ENCODE assay signal across 9 cellular contexts in the genomic region with DNA sequence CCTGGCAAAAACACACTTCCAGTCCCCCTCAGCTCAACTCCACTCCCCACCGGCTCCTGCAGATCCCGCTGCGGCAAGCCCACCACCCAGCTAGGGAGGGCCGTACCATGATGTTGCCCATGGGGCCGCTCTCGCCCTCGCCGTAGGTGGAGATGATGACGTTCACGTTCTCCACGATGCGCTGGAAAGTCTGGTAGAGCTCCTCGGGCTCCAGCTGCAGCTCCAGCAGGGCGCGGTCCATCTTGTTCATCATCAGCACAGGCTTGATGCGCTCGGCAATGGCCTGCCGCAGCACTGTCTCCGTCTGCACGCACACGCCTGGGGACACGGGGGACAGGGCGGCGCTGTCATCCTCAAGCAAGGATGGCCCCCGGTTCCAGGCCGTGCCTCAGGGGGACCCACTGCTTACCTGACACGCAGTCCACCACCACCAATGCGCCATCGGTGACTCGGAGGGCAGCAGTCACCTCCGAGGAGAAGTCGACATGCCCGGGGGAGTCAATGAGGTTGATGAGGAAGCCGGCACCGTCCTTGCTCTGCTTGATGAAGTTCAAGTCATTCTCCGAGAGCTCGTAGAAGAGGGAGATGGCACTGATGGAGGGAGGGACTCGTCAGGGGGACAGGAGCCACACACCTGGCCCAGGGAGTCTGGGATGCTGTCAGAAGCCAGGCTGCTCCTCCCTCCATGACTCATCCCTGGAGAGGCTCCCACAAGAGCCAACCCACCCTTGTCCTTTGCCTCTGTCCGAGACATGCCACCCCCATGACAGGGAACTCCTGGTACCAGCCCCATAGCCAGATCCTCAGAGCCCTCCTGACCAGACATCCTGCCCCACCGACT. TPM values are rescaled to one million over a fixed set of nuclear protein-coding genes. Genes with fewer than 3 reads are reported as not detected.
A peak's percentile ranks its signal among the peaks of the same experiment; 100 is the strongest.
DNase-seq lines count a peak whose midpoint lies in the region; ATAC-seq, FAIRE-seq and TF ChIP-seq lines count a peak whose summit lies in the region.
"Had no signal": no experiment of that assay in that cellular context is flagged by ENCODE, and none has a peak within 500 bp of the region (broad histone marks: within the 10 kb centered on the region; RNA-seq: fewer than 3 reads in every experiment).

No MANE protein-coding gene starts in this region.

- no peak for ATAC-seq in K562

- H3K36me3 ChIP-seq in BLaER1 = peaks cover 68% of the 10 kb centered on the region
- peaks cover 61% of the 10 kb centered on the region for H3K36me3 ChIP-seq in Karpas-422 (ENCODE audit: insufficient read depth, low read length)
- H3K36me3 ChIP-seq in K562 (ENCODE audit: control insufficient read depth, insufficient read depth, low read length) = peaks cover 72% of the 10 kb centered on the region

- H3K9ac ChIP-seq in BLaER1 = peak overlapping the region; percentile 100
- H3K9ac ChIP-seq in Karpas-422 (ENCODE audit: low read length) = peak overlapping the region; percentile 96; the same call in 1 of the 2 replicates
- peak overlapping the region; percentile 97 to 100 for H3K9ac ChIP-seq in K562 (ENCODE audit: insufficient read depth in 1 of 2, low read depth in 2 of 2, low read length in 2 of 2)

- no peaks in the 10 kb centered on the region for H3K9me3 Mint-ChIP-seq in mesothelial cell of epicardium

- peaks cover 4% of the 10 kb centered on the region for H3K27me3 Mint-ChIP-seq in mesothelial cell of epicardium (ENCODE audit: low read depth)

- FAIRE-seq in K562 (lab: Jason Lieb, UNC) = no peak

- in situ Hi-C loops in K562 (cut with MboI) = loop anchor here (5.0 kb wide), 1 partner anchor 219 kb away; no protein-coding TSS in a partner anchor

- BruUV-seq in K562 (replicated peaks; lab: Mats Ljungman, UMichigan) = no TSS peak

- peaks cover 81% of the 10 kb centered on the region for H3K4me1 ChIP-seq in BLaER1
- H3K4me1 ChIP-seq in Karpas-422 (ENCODE audit: low read length) = peaks cover 32% of the 10 kb centered on the region
- peaks cover 25 to 68% of the 10 kb centered on the region in 2 experiments; a peak in 4 of 5 replicates for H3K4me1 ChIP-seq in K562 (replicated peaks in 1 of 2; ENCODE audit: control insufficient read depth in 2 of 2, insufficient read depth in 2 of 2, low read length in 2 of 2)

- peak overlapping the region; percentile 99 for H3K4me3 Mint-ChIP-seq in mesothelial cell of epicardium

- peaks cover 39% of the 10 kb centered on the region for H3K4me1 Mint-ChIP-seq in mesothelial cell of epicardium

- H3K4me2 ChIP-seq in BLaER1 = peak overlapping the region; percentile 99
- peak overlapping the region; percentile 85 for H3K4me2 ChIP-seq in Karpas-422 (ENCODE audit: low read depth, low read length, poor library complexity, severe bottlenecking)
- peak overlapping the region; percentile 100 for H3K4me2 ChIP-seq in K562 (ENCODE audit: insufficient read depth, low read length)

- H2AFZ ChIP-seq in Karpas-422 (ENCODE audit: low read length) (no peak overlapping the region), K562 (ENCODE audit: low read depth, low read length) (no peak overlapping the region)

- no peak for TF ChIP-seq RAD21 in K562 (CRISPR knock-in tag; conservative IDR thresholded peaks at IDR 0.05 in 1 of 2, IDR thresholded peaks at IDR 0.05 in 1 of 2)

- peak overlapping the region; percentile 98 for H3K27ac ChIP-seq in BLaER1
- H3K27ac ChIP-seq in Karpas-422 (ENCODE audit: low read length) = no peak overlapping the region
- H3K27ac ChIP-seq in K562 (ENCODE audit: extremely low read depth, low read depth, low read length) = peak overlapping the region; percentile 99; the same call in 2 of the 3 replicates

- H3K9me1 ChIP-seq in K562 (ENCODE audit: control insufficient read depth, insufficient read depth, low read length) = peaks cover 22% of the 10 kb centered on the region

- POLR2A ChIA-PET in K562 (lab: Yijun Ruan, JAX) = interaction anchor here (0.6 to 9.7 kb wide), 5 partner anchors 7 to 37 kb away, joined by 3 to 215 read pairs (median 5); partner anchors contain the start of gene DAPK3

- intact Hi-C loops in K562 (cut with micrococcal nuclease) = no loop called here
- intact Hi-C loops in posterior cingulate gyrus (cut with DNase I) = no loop called here

- peaks cover 42% of the 10 kb centered on the region for H3K79me2 ChIP-seq in Karpas-422 (ENCODE audit: low read length)
- peaks cover 71% of the 10 kb centered on the region for H3K79me2 ChIP-seq in K562 (ENCODE audit: control insufficient read depth, insufficient read depth, low read length)

- H3K9me3 ChIP-seq in BLaER1 = no peaks in the 10 kb centered on the region
- no peaks in the 10 kb centered on the region for H3K9me3 ChIP-seq in Karpas-422 (ENCODE audit: low read length)
- no peaks in the 10 kb centered on the region for H3K9me3 ChIP-seq in K562 (replicated peaks; ENCODE audit: control insufficient read depth, insufficient read depth, low read depth, low read length)

- TF ChIP-seq CTCF in K562 (IDR thresholded peaks at IDR 0.05 in 2 of 3, conservative IDR thresholded peaks at IDR 0.05 in 1 of 3; ENCODE audit: insufficient read depth in 2 of 3, low read depth in 1 of 3, low read length in 3 of 3) (no peak), mesothelial cell of epicardium (IDR thresholded peaks at IDR 0.05; ENCODE audit: unreplicated experiment) (no peak)

- H3K27me3 ChIP-seq in BLaER1 (no peaks in the 10 kb centered on the region), Karpas-422 (ENCODE audit: low read length) (no peaks in the 10 kb centered on the region), K562 (ENCODE audit: control insufficient read depth in 2 of 2, insufficient read depth in 2 of 2, low read length in 2 of 2) (no peaks in the 10 kb centered on the region)

- peak overlapping the region; percentile 99 for H3K27ac Mint-ChIP-seq in mesothelial cell of epicardium

- peak overlapping the region; percentile 97 for H3K4me3 ChIP-seq in BLaER1
- H3K4me3 ChIP-seq in Karpas-422 (ENCODE audit: low read length) = peak overlapping the region; percentile 96; the same call in 1 of the 2 replicates
- peak overlapping the region; percentile 99 for H3K4me3 ChIP-seq in K562

- DNase-seq in Karpas-422 (peak; percentile 40), K562 (ENCODE audit: extremely low read depth in 1 of 4, low spot score in 3 of 4) (peak in 2 of 4 experiments; percentile 47 to 55), mesothelial cell of epicardium (ENCODE audit: low spot score in 2 of 2, unreplicated experiment in 2 of 2) (no peak), retina (no peak), posterior cingulate gyrus (no peak), AML-193 (lab: John Stamatoyannopoulos, UW) (no peak), middle frontal gyrus (ENCODE audit: extremely low spot score, low spot score) (no peak)

- CTCF ChIA-PET in K562 (lab: Yijun Ruan, JAX; ENCODE audit: low intra/inter-chr PET ratio) = no interaction called here

- peak; percentile 56 for TF ChIP-seq POLR2A in K562 (conservative IDR thresholded peaks at IDR 0.05)

- TF ChIP-seq EP300 in K562 (IDR thresholded peaks at IDR 0.05; ENCODE audit: low read length) = no peak

- WGBS in K562 (ENCODE audit: insufficient coverage, low coverage, missing lambda C conversion rate) = 89% methylated on average over 38 of the region's 40 CpGs

- H3K9me2 ChIP-seq in Karpas-422 (replicated peaks; ENCODE audit: insufficient read depth, low read length) = no peaks in the 10 kb centered on the region

- peaks cover 35% of the 10 kb centered on the region for H3K36me3 Mint-ChIP-seq in mesothelial cell of epicardium

- peaks cover 73% of the 10 kb centered on the region for H4K20me1 ChIP-seq in BLaER1
- peaks cover 64% of the 10 kb centered on the region for H4K20me1 ChIP-seq in Karpas-422 (ENCODE audit: insufficient read depth, low read depth, low read length)
- peaks cover 68% of the 10 kb centered on the region for H4K20me1 ChIP-seq in K562 (replicated peaks; ENCODE audit: control insufficient read depth, insufficient read depth, low read length)

RNA-seq across cellular contexts. Expression of gene EEF2, which starts 2.3 kb away (rescaled TPM):
- total RNA-seq in Karpas-422 (2014; rRNA removed; shearing (Covaris generic); ENCODE audit: low replicate concordance) = 1,644 and 3,073 TPM in 2 replicates
- 411 and 869 TPM in 2 replicates for total RNA-seq in K562 (2011; cell fraction: chromatin; rRNA removed; ENCODE audit: low replicate concordance)
- total RNA-seq in K562 (2011; cell fraction: nucleolus; rRNA removed) = 851 and 883 TPM in 2 replicates
- 585 and 614 TPM in 2 replicates for total RNA-seq in K562 (2011; cell fraction: nucleoplasm; rRNA removed)
- total RNA-seq in K562 (2014; rRNA removed) (1,752 and 1,953 TPM in 2 replicates), K562 (2014; rRNA removed; fragmentation: Illumina TruSeq; extraction: Trizol) (1,453 and 1,647 TPM in 2 replicates), K562 (2015; rRNA removed; fragmentation: Illumina TruSeq; extraction: Trizol) (1,387 and 1,494 TPM in 2 replicates), K562 (2021) (2,825 and 3,003 TPM in 2 replicates), mesothelial cell of epicardium (2,808 to 2,923 TPM (median 2,892 TPM) in 3 replicates)
- polyA plus RNA-seq in K562 (2011; rRNA removed) (1,026 and 1,305 TPM in 2 replicates), K562 (2014; fragmentation: Illumina TruSeq; extraction: Trizol) (1,501 and 2,376 TPM in 2 replicates), K562 (2014; fragmentation: Nextera tagmentation; extraction: Ambion mirVana) (100 to 1,000 TPM; 372 to 422 TPM), K562 (2014; rRNA removed) (1,067 and 1,158 TPM in 2 replicates)
- 1,502 and 1,797 TPM in 2 replicates for polyA plus RNA-seq in K562 (2011; cell fraction: cytosol; rRNA removed)
- polyA plus RNA-seq in K562 (2011; cell fraction: nucleus; rRNA removed) = 696 and 770 TPM in 2 replicates
- polyA plus RNA-seq in K562 (2012) = 3,305 and 4,013 TPM in 2 replicates
- polyA minus RNA-seq in K562 (2011; rRNA and poly(A)+ RNA removed) = 1,191 and 1,209 TPM in 2 replicates
- 1,563 and 2,307 TPM in 2 replicates for polyA minus RNA-seq in K562 (2011; cell fraction: cytosol; rRNA and poly(A)+ RNA removed)
- polyA minus RNA-seq in K562 (2011; cell fraction: nucleus; rRNA and poly(A)+ RNA removed) = 434 and 599 TPM in 2 replicates

RNA-seq across cellular contexts. Expression of gene DAPK3, which starts 12.0 kb away (rescaled TPM):
- 17.2 and 52.5 TPM in 2 replicates for total RNA-seq in Karpas-422 (2014; rRNA removed; shearing (Covaris generic); ENCODE audit: low replicate concordance)
- total RNA-seq in K562 (2011; cell fraction: chromatin; rRNA removed; ENCODE audit: low replicate concordance) = 39.7 and 130 TPM in 2 replicates
- 64.5 and 77.9 TPM in 2 replicates for total RNA-seq in K562 (2011; cell fraction: nucleolus; rRNA removed)
- 43.5 and 49.6 TPM in 2 replicates for total RNA-seq in K562 (2011; cell fraction: nucleoplasm; rRNA removed)
- total RNA-seq in K562 (2014; rRNA removed) (60.1 and 62.7 TPM in 2 replicates), K562 (2014; rRNA removed; fragmentation: Illumina TruSeq; extraction: Trizol) (4.4 and 9.2 TPM in 2 replicates), K562 (2015; rRNA removed; fragmentation: Illumina TruSeq; extraction: Trizol) (25.0 and 26.2 TPM in 2 replicates), K562 (2021) (39.2 and 54.1 TPM in 2 replicates), mesothelial cell of epicardium (127 to 135 TPM (median 131 TPM) in 3 replicates)
- polyA plus RNA-seq in K562 (2011; rRNA removed) (24.0 and 29.4 TPM in 2 replicates), K562 (2014; fragmentation: Illumina TruSeq; extraction: Trizol) (29.4 and 45.3 TPM in 2 replicates), K562 (2014; fragmentation: Nextera tagmentation; extraction: Ambion mirVana) (under 1 TPM; 0.14 to 0.21 TPM), K562 (2014; rRNA removed) (59.6 and 63.4 TPM in 2 replicates)
- 31.0 and 40.6 TPM in 2 replicates for polyA plus RNA-seq in K562 (2011; cell fraction: cytosol; rRNA removed)
- polyA plus RNA-seq in K562 (2011; cell fraction: nucleus; rRNA removed) = 67.8 and 75.4 TPM in 2 replicates
- polyA plus RNA-seq in K562 (2012) = 39.9 and 60.2 TPM in 2 replicates
- 10.9 and 17.4 TPM in 2 replicates for polyA minus RNA-seq in K562 (2011; rRNA and poly(A)+ RNA removed)
- 21.4 and 25.5 TPM in 2 replicates for polyA minus RNA-seq in K562 (2011; cell fraction: cytosol; rRNA and poly(A)+ RNA removed)
- 18.0 and 24.4 TPM in 2 replicates for polyA minus RNA-seq in K562 (2011; cell fraction: nucleus; rRNA and poly(A)+ RNA removed)

RNA-seq across cellular contexts. Expression of gene PIAS4, which starts 24.6 kb away (rescaled TPM):
- 17.3 and 55.1 TPM in 2 replicates for total RNA-seq in Karpas-422 (2014; rRNA removed; shearing (Covaris generic); ENCODE audit: low replicate concordance)
- 19.4 and 56.5 TPM in 2 replicates for total RNA-seq in K562 (2011; cell fraction: chromatin; rRNA removed; ENCODE audit: low replicate concordance)
- total RNA-seq in K562 (2011; cell fraction: nucleolus; rRNA removed) = 36.9 and 39.3 TPM in 2 replicates
- 20.4 and 20.9 TPM in 2 replicates for total RNA-seq in K562 (2011; cell fraction: nucleoplasm; rRNA removed)
- total RNA-seq in K562 (2014; rRNA removed) = 21.9 and 26.4 TPM in 2 replicates
- 5.3 and 7.3 TPM in 2 replicates for total RNA-seq in K562 (2014; rRNA removed; fragmentation: Illumina TruSeq; extraction: Trizol)
- 14.3 and 14.4 TPM in 2 replicates for total RNA-seq in K562 (2015; rRNA removed; fragmentation: Illumina TruSeq; extraction: Trizol)
- total RNA-seq in K562 (2021) = 24.9 and 34.9 TPM in 2 replicates
- polyA plus RNA-seq in K562 (2011; rRNA removed) = 6.7 and 7.1 TPM in 2 replicates
- 7.4 and 15.5 TPM in 2 replicates for polyA plus RNA-seq in K562 (2011; cell fraction: cytosol; rRNA removed)
- polyA plus RNA-seq in K562 (2011; cell fraction: nucleus; rRNA removed) = 11.2 and 22.2 TPM in 2 replicates
- polyA plus RNA-seq in K562 (2012) = 23.1 and 44.7 TPM in 2 replicates
- polyA plus RNA-seq in K562 (2014; fragmentation: Illumina TruSeq; extraction: Trizol) = 14.5 and 23.3 TPM in 2 replicates
- under 1 TPM; 0.27 TPM for polyA plus RNA-seq in K562 (2014; fragmentation: Nextera tagmentation; extraction: Ambion mirVana)
- 14.8 and 19.9 TPM in 2 replicates for polyA plus RNA-seq in K562 (2014; rRNA removed)
- 4.6 and 5.3 TPM in 2 replicates for polyA minus RNA-seq in K562 (2011; rRNA and poly(A)+ RNA removed)
- polyA minus RNA-seq in K562 (2011; cell fraction: cytosol; rRNA and poly(A)+ RNA removed) = 14.9 and 18.8 TPM in 2 replicates
- 21.3 and 22.4 TPM in 2 replicates for polyA minus RNA-seq in K562 (2011; cell fraction: nucleus; rRNA and poly(A)+ RNA removed)
- 47.9 to 50.1 TPM (median 48.0 TPM) in 3 replicates for total RNA-seq in mesothelial cell of epicardium

RNA-seq across cellular contexts. Expression of gene NMRK2, which starts 50.1 kb away (rescaled TPM):
- total RNA-seq in Karpas-422 (2014; rRNA removed; shearing (Covaris generic); ENCODE audit: low replicate concordance) = not detected in 2 replicates
- total RNA-seq in K562 (2011; cell fraction: chromatin; rRNA removed; ENCODE audit: low replicate concordance) = not detected in 2 replicates
- total RNA-seq in K562 (2011; cell fraction: nucleolus; rRNA removed) = not detected in 2 replicates
- total RNA-seq in K562 (2011; cell fraction: nucleoplasm; rRNA removed) = not detected in 2 replicates
- total RNA-seq in K562 (2014; rRNA removed) = not detected in 2 replicates
- not detected in 2 replicates for total RNA-seq in K562 (2014; rRNA removed; fragmentation: Illumina TruSeq; extraction: Trizol)
- not detected in 2 replicates for total RNA-seq in K562 (2015; rRNA removed; fragmentation: Illumina TruSeq; extraction: Trizol)
- not detected in 2 replicates for total RNA-seq in K562 (2021)
- not detected in 2 replicates for polyA plus RNA-seq in K562 (2011; rRNA removed)
- not detected in 2 replicates for polyA plus RNA-seq in K562 (2011; cell fraction: cytosol; rRNA removed)
- not detected in 2 replicates for polyA plus RNA-seq in K562 (2011; cell fraction: nucleus; rRNA removed)
- polyA plus RNA-seq in K562 (2012) = not detected in 2 replicates
- not detected in 2 replicates for polyA plus RNA-seq in K562 (2014; fragmentation: Illumina TruSeq; extraction: Trizol)
- polyA plus RNA-seq in K562 (2014; fragmentation: Nextera tagmentation; extraction: Ambion mirVana) = not detected
- not detected in 2 replicates for polyA plus RNA-seq in K562 (2014; rRNA removed)
- not detected in 2 replicates for polyA minus RNA-seq in K562 (2011; rRNA and poly(A)+ RNA removed)
- polyA minus RNA-seq in K562 (2011; cell fraction: cytosol; rRNA and poly(A)+ RNA removed) = not detected in 2 replicates
- not detected in 2 replicates for polyA minus RNA-seq in K562 (2011; cell fraction: nucleus; rRNA and poly(A)+ RNA removed)
- total RNA-seq in mesothelial cell of epicardium = not detected in 3 replicates
- total RNA-seq: liver had no signal
